Comparison of ENCODE assay signal across 10 cellular contexts in genomic region chr3:61343543-61343942, GRCh38.
"Had no signal": no experiment of that assay in that cellular context is flagged by ENCODE, and none has a peak within 500 bp of the region (broad histone marks: within the 10 kb centered on the region; RNA-seq: fewer than 3 reads in every experiment).

No MANE protein-coding gene starts in this region.

- ATAC-seq: HCT116, K562 had no signal

- H3K36me3 ChIP-seq: HAP-1 had no signal

- DNase-seq: GM23248, GOT3, H7, HFFc6, IMR-90, KG1 had no signal

- H3K27ac ChIP-seq: GM23248, HL-60 had no signal

- H2AFZ ChIP-seq: GM23248 had no signal

- H3K9ac ChIP-seq: GM23248 had no signal

- H3K4me3 ChIP-seq: GM23248, HAP-1, K562 had no signal

- H3K4me1 ChIP-seq: HAP-1 had no signal

- H3K9me3 ChIP-seq: HAP-1 had no signal

- H3K27ac Mint-ChIP-seq: HFFc6 had no signal

- FAIRE-seq: K562 had no signal

- H3K4me3 Mint-ChIP-seq: HFFc6 had no signal
